1 cellular context compared by ENCODE assay signal in the genomic region with DNA sequence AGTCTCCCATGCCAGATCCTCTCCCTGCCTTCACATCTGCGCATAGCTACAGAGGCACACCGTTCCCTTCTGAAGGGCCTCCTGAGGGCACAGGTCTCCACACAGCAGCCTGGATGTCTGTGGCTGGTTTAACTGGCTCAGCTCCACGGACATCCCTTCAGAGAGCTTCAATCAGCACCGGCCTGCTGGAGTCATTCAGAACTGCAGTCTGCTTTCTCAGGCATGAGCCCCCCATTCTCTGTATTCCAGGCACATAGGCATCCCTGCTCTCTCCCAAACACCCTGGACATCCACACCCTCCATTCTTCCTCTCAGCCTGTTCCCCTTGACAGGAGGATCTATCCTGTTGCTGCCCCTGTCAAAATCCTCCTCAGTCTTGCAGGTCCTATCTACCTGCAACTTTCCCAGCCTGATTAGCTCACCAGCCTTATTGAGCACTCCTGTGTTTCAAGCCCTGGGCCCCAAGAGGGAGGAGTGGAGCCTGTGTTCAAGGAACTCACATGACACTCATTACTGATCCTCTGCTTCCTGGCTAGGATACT.
TF ChIP-seq lines count a peak whose summit lies in the region.

No MANE protein-coding gene starts in this region.

TF ChIP-seq in HepG2, 621 proteins besides CTCF, POLR2A, EP300 and RAD21 (continued from another document):
- TF ChIP-seq ZNF430 (CRISPR knock-in tag; IDR thresholded peaks at IDR 0.05) = no peak
